Comparison of ENCODE assay signal across 8 cellular contexts in genomic region chr10:79195091-79195923, GRCh38.
DNase-seq lines count a peak whose midpoint lies in the region; ATAC-seq and TF ChIP-seq lines count a peak whose summit lies in the region.

No MANE protein-coding gene starts in this region.

- peak overlapping the region; percentile 43 for H3K4me2 ChIP-seq in GM23248 (ENCODE audit: unreplicated experiment)
- H3K4me2 ChIP-seq in Loucy (ENCODE audit: low read depth, low read length, poor library complexity, severe bottlenecking): peak overlapping the region; percentile 40
- no peak overlapping the region for H3K4me2 ChIP-seq in trophoblast cell (ENCODE audit: low read length)

- H3K79me2 ChIP-seq in GM23248 (ENCODE audit: insufficient read depth): peaks cover 76% of the 10 kb centered on the region
- H3K79me2 ChIP-seq in Loucy (ENCODE audit: insufficient read depth, low read length): peaks cover 34% of the 10 kb centered on the region; the same call in 1 of the 2 replicates
- no peaks in the 10 kb centered on the region for H3K79me2 ChIP-seq in trophoblast cell (ENCODE audit: control insufficient read depth, insufficient read depth, low read length, poor library complexity)

- H3K9me2 ChIP-seq in GM23248 (ENCODE audit: insufficient read depth): no peaks in the 10 kb centered on the region
- H3K9me2 ChIP-seq in Loucy (replicated peaks; ENCODE audit: low read depth, low read length): no peaks in the 10 kb centered on the region

- no peaks in the 10 kb centered on the region for H3K27me3 ChIP-seq in GM23248 (replicated peaks; ENCODE audit: insufficient read depth)
- H3K27me3 ChIP-seq in Loucy (ENCODE audit: insufficient read depth, low read length, poor library complexity, severe bottlenecking): no peaks in the 10 kb centered on the region
- no peaks in the 10 kb centered on the region for H3K27me3 ChIP-seq in trophoblast cell (ENCODE audit: insufficient read depth, low read length)
- no peaks in the 10 kb centered on the region for H3K27me3 ChIP-seq in tibial nerve

- H3K23ac ChIP-seq in trophoblast cell (ENCODE audit: low read length): no peak overlapping the region

- H3K79me1 ChIP-seq in trophoblast cell (ENCODE audit: low read length): peaks cover 5% of the 10 kb centered on the region

- H3K4me1 ChIP-seq in GM23248 (ENCODE audit: insufficient read depth) (peaks cover 34% of the 10 kb centered on the region), Loucy (ENCODE audit: insufficient read depth, low read length, poor library complexity, severe bottlenecking) (peaks cover 33% of the 10 kb centered on the region), trophoblast cell (ENCODE audit: control insufficient read depth in 1 of 2, insufficient read depth in 2 of 2, low read length in 2 of 2) (peaks cover 12 to 24% of the 10 kb centered on the region in 2 experiments), tibial nerve (peaks cover 0 to 68% (median 22%) of the 10 kb centered on the region in 4 donors)

- peak overlapping the region; percentile 53 for H3K4ac ChIP-seq in trophoblast cell (ENCODE audit: low read depth, low read length)

- ATAC-seq in SK-N-SH treated with all-trans-retinoic acid at 6 μM for 48 hours: peak; percentile 84

- in situ Hi-C loops in GM23248 (cut with MboI): loop anchor here (10.0 kb wide), 2 partner anchors 121 to 1151 kb away; no protein-coding TSS in a partner anchor

- H4K20me1 ChIP-seq in GM23248 (ENCODE audit: insufficient read depth) (no peaks in the 10 kb centered on the region), Loucy (ENCODE audit: insufficient read depth, low read length, poor library complexity, severe bottlenecking) (peaks cover 37% of the 10 kb centered on the region)

- no peak overlapping the region for H4K8ac ChIP-seq in trophoblast cell (ENCODE audit: low read depth, low read length)

- no peak overlapping the region for H2AK5ac ChIP-seq in trophoblast cell (ENCODE audit: low read length)

- peak overlapping the region; percentile 79 for H3K18ac ChIP-seq in trophoblast cell (ENCODE audit: low read length)

- H2AFZ ChIP-seq in GM23248 (no peak overlapping the region), Loucy (ENCODE audit: low read length) (no peak overlapping the region), trophoblast cell (ENCODE audit: insufficient read depth, low read length, poor library complexity) (no peak overlapping the region)

- DNase-seq in DMS79 treated with DMSO at 0.1 percent for 48 hours (lab: John Stamatoyannopoulos, UW) (peak; percentile 41), GM23248 (peak; percentile 91), head of caudate nucleus (peak; percentile 77 to 94 (median 85)), trophoblast cell (peak; percentile 82 to 88), tibial nerve (ENCODE audit: low spot score in 2 of 2) (peak; percentile 81 to 83)
- DNase-seq in activated naive CD4-positive, alpha-beta T cell treated with anti-CD3 and anti-CD28 coated beads, Interleukin-2, amount 50 U/mL, for 16 hours: peak; percentile 76

- 22 to 26% methylated on average over 19 to 22 of the region's 22 CpGs for WGBS in GM23248 (ENCODE audit: low coverage in 1 of 2, low lambda C conversion rate in 2 of 2, missing lambda C conversion rate in 2 of 2), 2 experiments
- no CpG with 5 or more reads among the region's 22 CpGs for WGBS in trophoblast cell (ENCODE audit: extremely low coverage, insufficient coverage, insufficient read length)
- 10 to 11% methylated on average over 9 to 22 of the region's 22 CpGs for WGBS in tibial nerve, 2 donors

- H4K91ac ChIP-seq in trophoblast cell (ENCODE audit: low read depth, low read length): no peak overlapping the region

- intact Hi-C loops in head of caudate nucleus (cut with DNase I): loop anchor here (5.0 to 10.0 kb wide), 7 partner anchors 123 to 1148 kb away; no protein-coding TSS in a partner anchor

- TF ChIP-seq POLR2A in tibial nerve (IDR thresholded peaks at IDR 0.05): no peak

- no peak overlapping the region for H4K12ac ChIP-seq in trophoblast cell (ENCODE audit: low read depth, low read length)

- H3K36me3 ChIP-seq in GM23248 (ENCODE audit: low read depth) (0 out of 2 replicates have a peak, but pooled peaks cover 4% of the 10 kb centered on the region), Loucy (ENCODE audit: insufficient read depth, low read length) (peaks cover 35% of the 10 kb centered on the region; the same call in 1 of the 2 replicates), trophoblast cell (ENCODE audit: control insufficient read depth in 1 of 2, insufficient read depth in 2 of 2, low read length in 2 of 2) (peaks cover 28 to 37% of the 10 kb centered on the region in 2 experiments), tibial nerve (peaks cover 0 to 4% (median 0%) of the 10 kb centered on the region in 3 donors)

- peaks cover 58% of the 10 kb centered on the region for H3F3A ChIP-seq in GM23248 (ENCODE audit: insufficient read depth)
- no peaks in the 10 kb centered on the region for H3F3A ChIP-seq in Loucy (ENCODE audit: low read depth)

- no peak overlapping the region for H2BK12ac ChIP-seq in trophoblast cell (ENCODE audit: low read length)

- peak in 1 of 2 donors; percentile 68 for TF ChIP-seq EP300 in tibial nerve (IDR thresholded peaks at IDR 0.05)

- H3K4me3 ChIP-seq in GM23248 (no peak overlapping the region), Loucy (ENCODE audit: low read length, poor library complexity, severe bottlenecking) (no peak overlapping the region), trophoblast cell (ENCODE audit: low read depth, low read length) (no peak overlapping the region), tibial nerve (no peak overlapping the region)

- H3K27ac ChIP-seq in GM23248 (peak overlapping the region; percentile 53), trophoblast cell (ENCODE audit: low read depth, low read length) (no peak overlapping the region), tibial nerve (peak overlapping the region in 3 of 4 donors; percentile 21 to 70 (median 63))

- no peak overlapping the region for H3K14ac ChIP-seq in trophoblast cell (ENCODE audit: low read length)

- H2BK5ac ChIP-seq in trophoblast cell (ENCODE audit: low read depth, low read length, poor library complexity): no peak overlapping the region

- H3K9ac ChIP-seq in GM23248: peak overlapping the region; percentile 41; the same call in 1 of the 2 replicates
- H3K9ac ChIP-seq in Loucy (ENCODE audit: low read depth, low read length, poor library complexity, severe bottlenecking): peak overlapping the region; percentile 62
- no peak overlapping the region for H3K9ac ChIP-seq in trophoblast cell (ENCODE audit: low read length)

- H2BK120ac ChIP-seq in trophoblast cell (ENCODE audit: insufficient read depth, low read length, poor library complexity): peak overlapping the region; percentile 21

- no peaks in the 10 kb centered on the region for H3K9me3 ChIP-seq in GM23248 (ENCODE audit: low read depth)
- no peaks in the 10 kb centered on the region for H3K9me3 ChIP-seq in Loucy (ENCODE audit: insufficient read depth, low read depth, low read length)
- peaks cover 2% of the 10 kb centered on the region for H3K9me3 ChIP-seq in trophoblast cell (ENCODE audit: insufficient read depth, low read depth, low read length)
- no peaks in the 10 kb centered on the region for H3K9me3 ChIP-seq in tibial nerve

- TF ChIP-seq CTCF in Loucy (conservative IDR thresholded peaks at IDR 0.05; ENCODE audit: low read length): peak; percentile 89
- TF ChIP-seq CTCF in tibial nerve (IDR thresholded peaks at IDR 0.05): peak; percentile 86 to 97 (median 88)

TF ChIP-seq in SK-N-SH treated with all-trans-retinoic acid at 6 μM for 48 hours, 23 proteins besides CTCF, POLR2A, EP300 and RAD21 (continues in another document):
- no peak for TF ChIP-seq ZC3H10 (CRISPR knock-in tag; IDR thresholded peaks at IDR 0.05)
- no peak for TF ChIP-seq ISL1 (CRISPR knock-in tag; IDR thresholded peaks at IDR 0.05)
- TF ChIP-seq TCF4 (CRISPR knock-in tag; IDR thresholded peaks at IDR 0.05; ENCODE audit: borderline replicate concordance): no peak
- TF ChIP-seq SNAI2 (CRISPR knock-in tag; IDR thresholded peaks at IDR 0.05): no peak
- TF ChIP-seq BACH2 (CRISPR knock-in tag; IDR thresholded peaks at IDR 0.05; ENCODE audit: borderline replicate concordance): no peak
- TF ChIP-seq CSRNP3 (CRISPR knock-in tag; IDR thresholded peaks at IDR 0.05): no peak
- TF ChIP-seq CREB5 (CRISPR knock-in tag; IDR thresholded peaks at IDR 0.05; ENCODE audit: low read depth): no peak
- TF ChIP-seq ZFP3 (CRISPR knock-in tag; IDR thresholded peaks at IDR 0.05): no peak

Comparison
In these comparisons a context has a peak if more than half of its experiments do, and no peak if none do; other contexts are left out.
1. DNase-seq: peak in every context shown above with its lines; median percentile 91 in GM23248; 85 in head of caudate nucleus; 85 in trophoblast cell; 82 in tibial nerve; 76 in activated naive CD4-positive, alpha-beta T cell treated with anti-CD3 and anti-CD28 coated beads, Interleukin-2, amount 50 U/mL, for 16 hours; 41 in DMS79 treated with DMSO at 0.1 percent for 48 hours.